8 cellular contexts compared by ENCODE assay signal in genomic region chr5:138138949-138139775, GRCh38. TPM values are rescaled to one million over a fixed set of nuclear protein-coding genes. Genes with fewer than 3 reads are reported as not detected.
DNase-seq lines count a peak whose midpoint lies in the region; ATAC-seq and TF ChIP-seq lines count a peak whose summit lies in the region.

Gene NME5, minus strand, starts transcription at chr5:138139428. Its CDS starts 648 bp downstream, at chr5:138138780.

- peak within 1 kb of the TSS; percentile 82 for H2AFZ ChIP-seq in KMS-11 (ENCODE audit: low read depth)

- H3K79me2 ChIP-seq in KMS-11 (ENCODE audit: insufficient read depth, low read depth) = no peaks in the 10 kb centered on the region

- no peaks in the 10 kb centered on the region for H3K9me3 ChIP-seq in cardiac muscle cell (ENCODE audit: low read depth)

- no peaks in the 10 kb centered on the region for H3K36me3 ChIP-seq in KMS-11 (ENCODE audit: insufficient read depth)
- no peaks in the 10 kb centered on the region for H3K36me3 ChIP-seq in cardiac muscle cell

- peak within 1 kb of the TSS; percentile 92 for H3K4me2 ChIP-seq in KMS-11

- TF ChIP-seq CTCF in KMS-11 (conservative IDR thresholded peaks at IDR 0.05; ENCODE audit: low read depth, low read length) (no peak), cardiac muscle cell (IDR thresholded peaks at IDR 0.05; ENCODE audit: low read depth, low read length) (no peak), osteocyte (IDR thresholded peaks at IDR 0.05) (no peak)

- no peaks in the 10 kb centered on the region for H4K20me1 ChIP-seq in KMS-11 (ENCODE audit: insufficient read depth)

- no peaks in the 10 kb centered on the region for H3K36me3 Mint-ChIP-seq in activated naive CD8-positive, alpha-beta T cell treated with anti-CD3 and anti-CD28 coated beads for 36 hours
- H3K36me3 Mint-ChIP-seq in osteocyte (ENCODE audit: unreplicated experiment) (no peaks in the 10 kb centered on the region), immature natural killer cell (peaks cover 0 to 3% (median 0%) of the 10 kb centered on the region in 3 donors)
- no peaks in the 10 kb centered on the region for H3K36me3 Mint-ChIP-seq in natural killer cell treated with Interleukin-12 subunit alpha and Interleukin-12 subunit beta and Interleukin-15 and Interleukin-18, amount 100 ng/mL, for 72 hours

- peaks cover 39% of the 10 kb centered on the region for H3K27me3 Mint-ChIP-seq in activated naive CD8-positive, alpha-beta T cell treated with anti-CD3 and anti-CD28 coated beads for 36 hours
- H3K27me3 Mint-ChIP-seq in osteocyte (ENCODE audit: unreplicated experiment) (peaks cover 6% of the 10 kb centered on the region), immature natural killer cell (ENCODE audit: low read depth in 3 of 3) (peaks cover 0 to 17% (median 4%) of the 10 kb centered on the region in 3 donors)
- H3K27me3 Mint-ChIP-seq in natural killer cell treated with Interleukin-12 subunit alpha and Interleukin-12 subunit beta and Interleukin-15 and Interleukin-18, amount 100 ng/mL, for 72 hours = peaks cover 12 to 36% of the 10 kb centered on the region in 2 donors

- no peaks in the 10 kb centered on the region for H3K9me3 Mint-ChIP-seq in activated naive CD8-positive, alpha-beta T cell treated with anti-CD3 and anti-CD28 coated beads for 36 hours
- H3K9me3 Mint-ChIP-seq in osteocyte (ENCODE audit: unreplicated experiment) = no peaks in the 10 kb centered on the region
- H3K9me3 Mint-ChIP-seq in immature natural killer cell = no peaks in the 10 kb centered on the region
- no peaks in the 10 kb centered on the region for H3K9me3 Mint-ChIP-seq in natural killer cell treated with Interleukin-12 subunit alpha and Interleukin-12 subunit beta and Interleukin-15 and Interleukin-18, amount 100 ng/mL, for 72 hours

- no peaks in the 10 kb centered on the region for H3K27me3 ChIP-seq in KMS-11 (ENCODE audit: insufficient read depth, low read depth)
- no peaks in the 10 kb centered on the region for H3K27me3 ChIP-seq in cardiac muscle cell

- no peak within 1 kb of the TSS for H3K4me3 Mint-ChIP-seq in activated naive CD8-positive, alpha-beta T cell treated with anti-CD3 and anti-CD28 coated beads for 36 hours
- peak within 1 kb of the TSS; percentile 80 for H3K4me3 Mint-ChIP-seq in osteocyte (ENCODE audit: unreplicated experiment)
- peak within 1 kb of the TSS in 1 of 5 donors; percentile 38 for H3K4me3 Mint-ChIP-seq in immature natural killer cell
- no peak within 1 kb of the TSS for H3K4me3 Mint-ChIP-seq in natural killer cell treated with Interleukin-12 subunit alpha and Interleukin-12 subunit beta and Interleukin-15 and Interleukin-18, amount 100 ng/mL, for 72 hours

- ATAC-seq in natural killer cell treated with Interleukin-12 subunit alpha and Interleukin-12 subunit beta and Interleukin-15 and Interleukin-18, amount 100 ng/mL, for 72 hours = no peak

- H3K27ac Mint-ChIP-seq in activated naive CD8-positive, alpha-beta T cell treated with anti-CD3 and anti-CD28 coated beads for 36 hours = no peak within 1 kb of the TSS
- H3K27ac Mint-ChIP-seq in osteocyte (ENCODE audit: unreplicated experiment) (no peak within 1 kb of the TSS), immature natural killer cell (no peak within 1 kb of the TSS)
- no peak within 1 kb of the TSS for H3K27ac Mint-ChIP-seq in natural killer cell treated with Interleukin-12 subunit alpha and Interleukin-12 subunit beta and Interleukin-15 and Interleukin-18, amount 100 ng/mL, for 72 hours

- DNase-seq in DMS79 (lab: John Stamatoyannopoulos, UW) = peak; percentile 32
- peak; percentile 6 for DNase-seq in activated naive CD8-positive, alpha-beta T cell treated with anti-CD3 and anti-CD28 coated beads for 36 hours
- peak; percentile 83 to 85 for DNase-seq in cardiac muscle cell (ENCODE audit: low read depth in 1 of 2, low spot score in 1 of 2)
- peak; percentile 86 for DNase-seq in osteocyte (ENCODE audit: extremely low spot score, unreplicated experiment)
- no peak for DNase-seq in immature natural killer cell
- no peak for DNase-seq in natural killer cell treated with Interleukin-12 subunit alpha and Interleukin-12 subunit beta and Interleukin-15 and Interleukin-18, amount 100 ng/mL, for 72 hours (ENCODE audit: low spot score)
- DNase-seq in Kasumi-1 (lab: John Stamatoyannopoulos, UW) = no peak

- peaks cover 13% of the 10 kb centered on the region for H3K4me1 Mint-ChIP-seq in activated naive CD8-positive, alpha-beta T cell treated with anti-CD3 and anti-CD28 coated beads for 36 hours
- peaks cover 4% of the 10 kb centered on the region for H3K4me1 Mint-ChIP-seq in osteocyte (ENCODE audit: unreplicated experiment)
- no peaks in the 10 kb centered on the region for H3K4me1 Mint-ChIP-seq in immature natural killer cell
- no peaks in the 10 kb centered on the region for H3K4me1 Mint-ChIP-seq in natural killer cell treated with Interleukin-12 subunit alpha and Interleukin-12 subunit beta and Interleukin-15 and Interleukin-18, amount 100 ng/mL, for 72 hours (ENCODE audit: low read depth in 2 of 2)

- H3K27ac ChIP-seq in KMS-11 (no peak within 1 kb of the TSS), cardiac muscle cell (peak within 1 kb of the TSS; percentile 42)

- peak within 1 kb of the TSS; percentile 11; the same call in 1 of the 2 replicates for H3K9ac ChIP-seq in KMS-11

- H3K4me3 ChIP-seq in KMS-11 (IDR thresholded peaks at IDR 0.05; ENCODE audit: insufficient read depth, low read depth, low read length) = no peak within 1 kb of the TSS
- H3K4me3 ChIP-seq in cardiac muscle cell = peak within 1 kb of the TSS; percentile 51

- H3K4me1 ChIP-seq in KMS-11 (ENCODE audit: low read depth, poor library complexity, severe bottlenecking) (peaks cover 9% of the 10 kb centered on the region), cardiac muscle cell (ENCODE audit: low read depth) (peaks cover 12% of the 10 kb centered on the region)

RNA-seq across cellular contexts. Expression of gene NME5, which starts in this region (rescaled TPM):
- not detected for total RNA-seq in activated naive CD8-positive, alpha-beta T cell treated with anti-CD3 and anti-CD28 coated beads for 36 hours
- 4.1 and 7.4 TPM in 2 replicates for total RNA-seq in cardiac muscle cell
- polyA plus RNA-seq in cardiac muscle cell = 8.6 and 10.4 TPM in 2 replicates
- total RNA-seq in osteocyte = 1.7 and 2.4 TPM in 2 replicates
- polyA plus RNA-seq in immature natural killer cell = not detected
- total RNA-seq in natural killer cell treated with Interleukin-12 subunit alpha and Interleukin-12 subunit beta and Interleukin-15 and Interleukin-18, amount 100 ng/mL, for 72 hours = not detected

Comparison
In these comparisons a context has a peak if more than half of its experiments do, and no peak if none do; other contexts are left out.
1. Peak in DNase-seq in activated naive CD8-positive, alpha-beta T cell treated with anti-CD3 and anti-CD28 coated beads for 36 hours; RNA of the gene not detected or under 1 TPM.
2. DNase-seq: peak in DMS79 (single experiment), cardiac muscle cell (2 of 2) and osteocyte (single experiment); none in immature natural killer cell (0 of 3), natural killer cell treated with Interleukin-12 subunit alpha and Interleukin-12 subunit beta and Interleukin-15 and Interleukin-18, amount 100 ng/mL, for 72 hours (single experiment) and Kasumi-1 (0 of 2).